Comparison of ENCODE assay signal across 24 cellular contexts in the genomic region with DNA sequence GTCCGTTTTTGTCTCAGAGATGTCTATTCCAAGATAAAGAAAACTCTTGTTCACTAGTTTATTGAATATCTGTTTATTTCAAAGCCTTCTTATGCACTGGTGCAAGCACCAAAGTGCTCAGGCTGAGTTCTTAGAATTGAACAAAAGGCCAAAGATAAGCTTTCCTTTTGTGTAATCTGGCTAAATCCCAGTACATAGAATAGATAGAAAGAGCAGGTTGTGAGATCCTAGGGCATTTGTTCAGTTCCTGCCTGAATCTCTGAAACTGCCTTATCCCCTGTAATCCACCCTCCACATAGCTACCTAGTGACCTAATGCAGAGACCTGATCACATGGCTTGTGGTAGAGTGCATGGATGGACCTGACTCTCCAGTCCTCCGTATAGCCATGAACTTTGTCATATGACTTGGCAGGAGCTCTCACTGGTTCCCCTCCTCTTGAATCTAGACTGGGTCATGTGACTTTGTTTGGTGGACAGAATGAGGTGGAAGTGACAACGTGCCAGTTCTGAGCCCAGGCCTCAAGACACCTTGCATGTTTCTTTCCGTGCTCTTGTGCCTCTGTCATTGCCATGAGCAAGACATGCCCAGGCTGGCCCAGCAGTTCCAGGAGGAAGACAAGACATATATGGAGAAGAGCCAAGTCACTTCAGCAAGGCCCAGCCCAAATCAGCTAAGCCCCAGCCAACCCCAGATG.
A peak's percentile ranks its signal among the peaks of the same experiment; 100 is the strongest.
DNase-seq lines count a peak whose midpoint lies in the region; ATAC-seq and TF ChIP-seq lines count a peak whose summit lies in the region.
"Had no signal": no experiment of that assay in that cellular context is flagged by ENCODE, and none has a peak within 500 bp of the region (broad histone marks: within the 10 kb centered on the region; RNA-seq: fewer than 3 reads in every experiment).

No MANE protein-coding gene starts in this region.

- H3K9me3 ChIP-seq in SJCRH30 (replicated peaks) (no peaks in the 10 kb centered on the region), ovary (no peaks in the 10 kb centered on the region)

- TF ChIP-seq POLR2A in ovary (IDR thresholded peaks at IDR 0.05): no peak

- ATAC-seq in esophagus mucosa: peak; percentile 96
- ATAC-seq in GM21786 (IDR thresholded peaks at IDR 0.05; ENCODE audit: unreplicated experiment): no peak
- ATAC-seq: naive thymus-derived CD8-positive, alpha-beta T cell; Right ventricle myocardium inferior; stimulated activated naive CD8-positive, alpha-beta T cell treated with anti-CD3 and anti-CD28 coated beads, Interleukin-15, amount 100 ng/mL, for 72 hours had no signal

- H3K4me3 ChIP-seq in SJCRH30: no peak overlapping the region
- H3K4me3 ChIP-seq in retinal pigment epithelial cell (ENCODE audit: low read length): no peak overlapping the region
- no peak overlapping the region for H3K4me3 ChIP-seq in ovary
- H3K4me3 ChIP-seq: upper lobe of left lung had no signal

- H3K27me3 ChIP-seq in SJCRH30 (no peaks in the 10 kb centered on the region), ovary (no peaks in the 10 kb centered on the region)
- H3K27me3 ChIP-seq: upper lobe of left lung had no signal

- DNase-seq in HK-2 (ENCODE audit: unreplicated experiment) (peak; percentile 17), SJCRH30 (peak; percentile 19 to 26), retinal pigment epithelial cell (ENCODE audit: low read depth) (peak; percentile 61), ovary (no peak), NCI-H2107 (lab: John Stamatoyannopoulos, UW) (no peak), T-helper 2 cell (no peak)
- DNase-seq: activated T-cell treated with anti-CD3 and anti-CD28 coated beads for 4 hours; amniotic stem cell; Calu3; central memory CD4-positive, alpha-beta T cell; HCEC 1CT; IMR-90; kidney glomerular epithelial cell; naive thymus-derived CD8-positive, alpha-beta T cell; NCI-H2029; NCI-H526; posterior cingulate gyrus; stimulated activated CD4-positive, alpha-beta T cell treated with anti-CD3 and anti-CD28 coated beads, Interleukin-2, amount 100 ng/mL, for 24 hours; stimulated activated naive CD8-positive, alpha-beta T cell treated with anti-CD3 and anti-CD28 coated beads, Interleukin-15, amount 100 ng/mL, for 72 hours; T-helper 1 cell; upper lobe of left lung had no signal

- H3K27ac ChIP-seq in SJCRH30 (no peak overlapping the region), ovary (no peak overlapping the region)
- H3K27ac ChIP-seq: upper lobe of left lung had no signal

- intact Hi-C loops in ovary (cut with DNase I): no loop called here

- TF ChIP-seq CTCF in retinal pigment epithelial cell (conservative IDR thresholded peaks at IDR 0.05; ENCODE audit: low read depth, low read length) (no peak), ovary (IDR thresholded peaks at IDR 0.05) (no peak)

- TF ChIP-seq EP300 in ovary (IDR thresholded peaks at IDR 0.05): no peak

- WGBS in ovary, 3 donors: 88 to 95% (median 89%) methylated on average over 4 of the region's 4 CpGs

- H3K36me3 ChIP-seq in SJCRH30 (no peaks in the 10 kb centered on the region), ovary (no peaks in the 10 kb centered on the region)
- H3K36me3 ChIP-seq: upper lobe of left lung had no signal

- H3K4me1 ChIP-seq in SJCRH30 (peaks cover 6% of the 10 kb centered on the region; the same call in 1 of the 2 replicates), ovary (ENCODE audit: insufficient read depth) (no peaks in the 10 kb centered on the region)
- H3K4me1 ChIP-seq: upper lobe of left lung had no signal

Comparison
In these comparisons a context has a peak if more than half of its experiments do, and no peak if none do; other contexts are left out.
1. DNase-seq: peak in HK-2 (single experiment), SJCRH30 (2 of 2) and retinal pigment epithelial cell (single experiment); none in ovary (0 of 5), NCI-H2107 (single experiment) and T-helper 2 cell (0 of 5).